In genomic region chr1:38858833-38859560, GRCh38 we compare ENCODE assay signal across 8 cellular contexts. TPM values are rescaled to one million over a fixed set of nuclear protein-coding genes. Genes with fewer than 3 reads are reported as not detected.
DNase-seq lines count a peak whose midpoint lies in the region; ATAC-seq and TF ChIP-seq lines count a peak whose summit lies in the region.

No MANE protein-coding gene starts in this region.

- TF ChIP-seq CTCF in GM12865 (IDR thresholded peaks at IDR 0.05; ENCODE audit: insufficient read depth, low read depth, low read length, missing control alignments), result no peak
- no peak for TF ChIP-seq CTCF in lower lobe of right lung (IDR thresholded peaks at IDR 0.05)

- CTCF ChIA-PET in HEK293T (lab: Yijun Ruan, JAX), result interaction anchor here (0.6 kb wide), 1 partner anchor 22 kb away, joined by 3 read pairs; no protein-coding TSS in a partner anchor

- POLR2A ChIA-PET in HEK293T (lab: Yijun Ruan, JAX), result interaction anchor here (0.7 to 1.3 kb wide), 3 partner anchors 14 to 167 kb away, joined by 4 to 6 read pairs (median 4); partner anchors contain the start of genes MYCBP and NDUFS5

- H3K4me3 ChIP-seq in GM12865 (ENCODE audit: low read depth, low read length) (peak overlapping the region; percentile 56), duodenal mucosa (ENCODE audit: low read depth in 1 of 2, low read length in 2 of 2) (peak overlapping the region; percentile 88 to 94), lower lobe of right lung (peak overlapping the region; percentile 81)

- H3K27ac ChIP-seq in duodenal mucosa (ENCODE audit: low read depth, low read length) (peak overlapping the region; percentile 82), lower lobe of right lung (peak overlapping the region; percentile 86)

- H3K36me3 ChIP-seq in duodenal mucosa (ENCODE audit: control insufficient read depth in 1 of 2, insufficient read depth in 2 of 2, low read length in 2 of 2), result peaks cover 5 to 22% of the 10 kb centered on the region in 2 donors
- peaks cover 30% of the 10 kb centered on the region for H3K36me3 ChIP-seq in lower lobe of right lung

- intact Hi-C loops in lower lobe of right lung (cut with DNase I), result no loop called here

- H3K4me1 ChIP-seq in duodenal mucosa (ENCODE audit: control insufficient read depth in 1 of 2, insufficient read depth in 2 of 2, low read length in 2 of 2), result peaks cover 16 to 30% of the 10 kb centered on the region in 2 donors
- peaks cover 48% of the 10 kb centered on the region for H3K4me1 ChIP-seq in lower lobe of right lung

- no peaks in the 10 kb centered on the region for H3K27me3 ChIP-seq in duodenal mucosa (ENCODE audit: control insufficient read depth in 1 of 2, insufficient read depth in 2 of 2, low read length in 2 of 2)
- no peaks in the 10 kb centered on the region for H3K27me3 ChIP-seq in lower lobe of right lung (ENCODE audit: low read depth)

- DNase-seq in GM12865 (ENCODE audit: low read depth) (peak; percentile 80), HEK293T (ENCODE audit: extremely low spot score) (peak; percentile 25), NAMALWA (ENCODE audit: low spot score) (peak; percentile 76), lower lobe of right lung (peak; percentile 85), NK-92 (lab: John Stamatoyannopoulos, UW; ENCODE audit: unreplicated experiment) (no peak)
- DNase-seq in activated CD4-positive, alpha-beta T cell treated with anti-CD3 and anti-CD28 coated beads for 48 hours, result peak; percentile 72
- DNase-seq in stimulated activated CD4-positive, alpha-beta T cell treated with anti-CD3 and anti-CD28 coated beads, Interleukin-4, amount 100 ng/mL, for 48 hours (ENCODE audit: low read depth in 2 of 2), result peak; percentile 38 to 47

- peak overlapping the region; percentile 67 to 76 for H3K9ac ChIP-seq in duodenal mucosa (ENCODE audit: low read depth in 1 of 2, low read length in 2 of 2)

- ATAC-seq in lower lobe of right lung, result peak; percentile 69 to 78

- H3K9me3 ChIP-seq in duodenal mucosa (ENCODE audit: control insufficient read depth in 1 of 2, low read length in 2 of 2), result no peaks in the 10 kb centered on the region
- H3K9me3 ChIP-seq in lower lobe of right lung, result no peaks in the 10 kb centered on the region

TF ChIP-seq in HEK293T, 16 proteins besides CTCF, POLR2A, EP300 and RAD21:
- no peak for TF ChIP-seq CTBP1 (IDR thresholded peaks at IDR 0.05; ENCODE audit: borderline replicate concordance)
- no peak for TF ChIP-seq LEF1 (IDR thresholded peaks at IDR 0.05; ENCODE audit: borderline replicate concordance)
- no peak for TF ChIP-seq BHLHE40 (IDR thresholded peaks at IDR 0.05; ENCODE audit: borderline replicate concordance)
- no peak for TF ChIP-seq NFRKB (IDR thresholded peaks at IDR 0.05)
- TF ChIP-seq ZNF384 (IDR thresholded peaks at IDR 0.05), result no peak
- TF ChIP-seq ARNT (IDR thresholded peaks at IDR 0.05), result no peak
- TF ChIP-seq L3MBTL2 (conservative IDR thresholded peaks at IDR 0.05), result no peak
- no peak for TF ChIP-seq HDGF (IDR thresholded peaks at IDR 0.05; ENCODE audit: borderline replicate concordance)
- TF ChIP-seq PKNOX1 (IDR thresholded peaks at IDR 0.05), result no peak

RNA-seq across cellular contexts. Expression of gene RRAGC, which starts 0.6 kb away (rescaled TPM):
- 33.9 TPM for total RNA-seq in lower lobe of right lung

RNA-seq across cellular contexts. Expression of gene MYCBP, which starts 14.2 kb away (rescaled TPM):
- 21.6 TPM for total RNA-seq in lower lobe of right lung

RNA-seq across cellular contexts. Expression of gene GJA9, which starts 22.4 kb away (rescaled TPM):
- not detected for total RNA-seq in lower lobe of right lung
